8 cellular contexts compared by ENCODE assay signal in the genomic region with DNA sequence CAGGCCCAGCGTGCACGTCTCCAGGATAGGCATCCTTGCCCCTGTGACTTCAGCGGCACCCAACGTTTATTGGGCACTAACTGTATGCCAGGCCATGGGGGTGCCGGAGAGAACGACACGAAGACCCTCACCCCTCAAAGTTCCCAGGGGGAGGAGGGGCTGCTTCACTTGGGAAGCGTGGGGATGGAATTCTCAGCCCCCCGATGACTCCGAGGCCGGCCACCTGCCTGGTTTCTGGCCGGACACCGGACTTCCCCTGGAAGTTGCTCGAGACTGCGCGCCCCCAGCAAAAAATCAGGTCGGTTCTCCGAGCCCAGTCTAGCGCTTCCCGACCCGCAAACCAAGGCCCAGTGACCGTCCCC. TPM values are rescaled to one million over a fixed set of nuclear protein-coding genes. Genes with fewer than 3 reads are reported as not detected.
DNase-seq lines count a peak whose midpoint lies in the region; ATAC-seq and TF ChIP-seq lines count a peak whose summit lies in the region.

No MANE protein-coding gene starts in this region.

- H3K4me3 Mint-ChIP-seq in GM23338 = peak overlapping the region; percentile 87
- peak overlapping the region; percentile 91 for H3K4me3 Mint-ChIP-seq in activated CD4-positive, alpha-beta memory T cell treated with anti-CD3 and anti-CD28 coated beads for 36 hours

- peak overlapping the region; percentile 93 for H3K4me2 ChIP-seq in GM23338

- CTCF ChIA-PET in activated CD4-positive, alpha-beta memory T cell treated with anti-CD3 and anti-CD28 coated beads for 36 hours (lab: Charles Lee) = interaction anchor here (2.0 kb wide), 1 partner anchor 78 kb away, joined by 6 read pairs; the partner anchor contains the start of gene ADISSP

- H3K27me3 ChIP-seq in GM23338 (ENCODE audit: insufficient read depth) = no peaks in the 10 kb centered on the region
- no peaks in the 10 kb centered on the region for H3K27me3 ChIP-seq in right cardiac atrium (ENCODE audit: control insufficient read depth, insufficient read depth)
- no peaks in the 10 kb centered on the region for H3K27me3 ChIP-seq in skeletal muscle tissue (ENCODE audit: control insufficient read depth in 3 of 3, insufficient read depth in 3 of 3, low read length in 3 of 3)

- peaks cover 14% of the 10 kb centered on the region for H3K27me3 Mint-ChIP-seq in GM23338 (ENCODE audit: insufficient read depth, low read depth, poor library complexity)
- no peaks in the 10 kb centered on the region for H3K27me3 Mint-ChIP-seq in activated CD4-positive, alpha-beta memory T cell treated with anti-CD3 and anti-CD28 coated beads for 36 hours

- no peaks in the 10 kb centered on the region for H3K36me3 ChIP-seq in GM23338 (ENCODE audit: insufficient read depth)
- H3K36me3 ChIP-seq in skeletal muscle tissue (ENCODE audit: control insufficient read depth in 3 of 3, insufficient read depth in 3 of 3, low read length in 3 of 3) = peaks cover 0 to 2% (median 0%) of the 10 kb centered on the region in 3 donors

- peaks cover 4% of the 10 kb centered on the region; the same call in 1 of the 3 replicates for H3K4me1 Mint-ChIP-seq in GM23338
- peaks cover 24% of the 10 kb centered on the region for H3K4me1 Mint-ChIP-seq in activated CD4-positive, alpha-beta memory T cell treated with anti-CD3 and anti-CD28 coated beads for 36 hours (ENCODE audit: low read depth)

- H3K4me1 ChIP-seq in GM23338 (ENCODE audit: insufficient read depth) (peaks cover 4% of the 10 kb centered on the region), right cardiac atrium (ENCODE audit: control insufficient read depth, insufficient read depth, low read length) (peaks cover 14% of the 10 kb centered on the region), skeletal muscle tissue (ENCODE audit: control insufficient read depth in 3 of 3, insufficient read depth in 3 of 3, low read length in 3 of 3) (peaks cover 11 to 27% (median 22%) of the 10 kb centered on the region in 3 donors)

- intact Hi-C loops in activated CD4-positive, alpha-beta memory T cell treated with anti-CD3 and anti-CD28 coated beads for 36 hours (cut with micrococcal nuclease) = loop anchor here (1.0 to 2.0 kb wide), 3 partner anchors 26 to 93 kb away; partner anchors contain the start of gene AP5S1
- intact Hi-C loops in right cardiac atrium (cut with DNase I) = no loop called here

- peaks cover 6% of the 10 kb centered on the region; the same call in 1 of the 2 replicates for H3F3A ChIP-seq in GM23338 (replicated peaks; ENCODE audit: low read depth)

- under 1% methylated on average over 22 of the region's 22 CpGs for WGBS in right cardiac atrium

- no peaks in the 10 kb centered on the region for H3K9me2 ChIP-seq in GM23338 (ENCODE audit: insufficient read depth)

- H3K9me3 ChIP-seq in right cardiac atrium (ENCODE audit: control insufficient read depth, low read length) (no peaks in the 10 kb centered on the region), skeletal muscle tissue (ENCODE audit: control insufficient read depth in 3 of 3, low read length in 3 of 3) (no peaks in the 10 kb centered on the region)

- peak overlapping the region; percentile 95 for H2AFZ ChIP-seq in GM23338

- H3K27ac ChIP-seq in GM23338 (ENCODE audit: low read depth) (no peak overlapping the region), right cardiac atrium (ENCODE audit: low read length) (peak overlapping the region; percentile 77), skeletal muscle tissue (ENCODE audit: low read depth, low read length) (peak overlapping the region; percentile 93)

- H3K27ac Mint-ChIP-seq in GM23338 = no peak overlapping the region
- H3K27ac Mint-ChIP-seq in activated CD4-positive, alpha-beta memory T cell treated with anti-CD3 and anti-CD28 coated beads for 36 hours = peak overlapping the region; percentile 85

- DNase-seq in GM23338 (ENCODE audit: low spot score) (no peak), right cardiac atrium (peak in 1 of 3 donors; percentile 39), midbrain (lab: John Stamatoyannopoulos, UW) (no peak), glomerular visceral epithelial cell (ENCODE audit: extremely low spot score) (no peak), cerebellum (ENCODE audit: low spot score) (no peak)
- no peak for DNase-seq in activated CD4-positive, alpha-beta memory T cell treated with anti-CD3 and anti-CD28 coated beads for 36 hours

- H3K4me3 ChIP-seq in GM23338 (peak overlapping the region; percentile 88), right cardiac atrium (ENCODE audit: low read length) (peak overlapping the region; percentile 79), skeletal muscle tissue (ENCODE audit: low read length in 3 of 3) (peak overlapping the region; percentile 89 to 97 (median 93))

- POLR2A ChIA-PET in activated CD4-positive, alpha-beta memory T cell treated with anti-CD3 and anti-CD28 coated beads for 36 hours (lab: Charles Lee) = no interaction called here

- no peaks in the 10 kb centered on the region for H3K36me3 Mint-ChIP-seq in GM23338 (ENCODE audit: low read depth)
- H3K36me3 Mint-ChIP-seq in activated CD4-positive, alpha-beta memory T cell treated with anti-CD3 and anti-CD28 coated beads for 36 hours = no peaks in the 10 kb centered on the region

- H3K79me2 ChIP-seq in GM23338 (replicated peaks; ENCODE audit: insufficient read depth) = no peaks in the 10 kb centered on the region; the same call in 1 of the 2 replicates

- no peak for ATAC-seq in GM23338
- ATAC-seq in right cardiac atrium = no peak
- ATAC-seq in HG02884 (IDR thresholded peaks at IDR 0.05; ENCODE audit: unreplicated experiment) = no peak

- no peak for TF ChIP-seq CTCF in GM23338 (conservative IDR thresholded peaks at IDR 0.05; ENCODE audit: low read depth in 2 of 2)

- no peaks in the 10 kb centered on the region for H3K9me3 Mint-ChIP-seq in GM23338
- no peaks in the 10 kb centered on the region for H3K9me3 Mint-ChIP-seq in activated CD4-positive, alpha-beta memory T cell treated with anti-CD3 and anti-CD28 coated beads for 36 hours

- no peaks in the 10 kb centered on the region; the same call in 1 of the 2 replicates for H4K20me1 ChIP-seq in GM23338 (replicated peaks; ENCODE audit: insufficient read depth)

- peak overlapping the region; percentile 98 to 99 (median 99) for H3K9ac ChIP-seq in skeletal muscle tissue (ENCODE audit: low read depth in 1 of 3, low read length in 3 of 3)

TF ChIP-seq in GM23338, 12 proteins besides CTCF, POLR2A, EP300 and RAD21 (continues in another document):
- no peak for TF ChIP-seq EZH2 (IDR thresholded peaks at IDR 0.05; ENCODE audit: low read depth, unreplicated experiment)
- no peak for TF ChIP-seq NANOG (IDR thresholded peaks at IDR 0.05; ENCODE audit: borderline replicate concordance)

RNA-seq across cellular contexts. Expression of gene MAVS, which starts 0.3 kb away (rescaled TPM):
- total RNA-seq in GM23338 (2014; rRNA removed; shearing (Covaris generic)) = 21.8 and 21.9 TPM in 2 replicates
- polyA plus RNA-seq in GM23338 (2016; fragmentation: Nextera tagmentation; extraction: Ambion mirVana) (4.4 and 5.2 TPM in 2 replicates), right cardiac atrium (30.0 TPM)
- 10 to 100 TPM; 22.2 to 24.2 TPM for total RNA-seq in activated CD4-positive, alpha-beta memory T cell treated with anti-CD3 and anti-CD28 coated beads for 36 hours
- total RNA-seq in right cardiac atrium (10 to 100 TPM; 28.5 to 32.6 (median 30.1) TPM), skeletal muscle tissue (14.6 TPM), cerebellum (14.6 TPM)

RNA-seq across cellular contexts. Expression of gene AP5S1, which starts 26.0 kb away (rescaled TPM):
- 1.2 and 1.8 TPM in 2 replicates for total RNA-seq in GM23338 (2014; rRNA removed; shearing (Covaris generic))
- polyA plus RNA-seq in GM23338 (2016; fragmentation: Nextera tagmentation; extraction: Ambion mirVana) = 1.8 and 2.8 TPM in 2 replicates
- 1 to 10 TPM; 9.1 to 10.0 TPM for total RNA-seq in activated CD4-positive, alpha-beta memory T cell treated with anti-CD3 and anti-CD28 coated beads for 36 hours
- 10 to 100 TPM; 12.3 to 17.2 (median 13.5) TPM for total RNA-seq in right cardiac atrium
- polyA plus RNA-seq in right cardiac atrium = 12.5 TPM
- 8.9 TPM for total RNA-seq in skeletal muscle tissue
- 7.4 TPM for total RNA-seq in cerebellum

RNA-seq across cellular contexts. Expression of gene PANK2, which starts 42.8 kb away (rescaled TPM):
- 63.4 and 72.0 TPM in 2 replicates for total RNA-seq in GM23338 (2014; rRNA removed; shearing (Covaris generic))
- 36.1 and 36.8 TPM in 2 replicates for polyA plus RNA-seq in GM23338 (2016; fragmentation: Nextera tagmentation; extraction: Ambion mirVana)
- 10 to 100 TPM; 49.3 to 52.5 TPM for total RNA-seq in activated CD4-positive, alpha-beta memory T cell treated with anti-CD3 and anti-CD28 coated beads for 36 hours
- total RNA-seq in right cardiac atrium = 10 to 100 TPM; 22.1 to 24.4 (median 23.2) TPM
- 16.2 TPM for polyA plus RNA-seq in right cardiac atrium
- total RNA-seq in skeletal muscle tissue = 39.7 TPM
- 34.8 TPM for total RNA-seq in cerebellum

RNA-seq across cellular contexts. Expression of gene CDC25B, which starts 50.2 kb away (rescaled TPM):
- total RNA-seq in GM23338 (2014; rRNA removed; shearing (Covaris generic)) = 19.9 and 33.0 TPM in 2 replicates
- polyA plus RNA-seq in GM23338 (2016; fragmentation: Nextera tagmentation; extraction: Ambion mirVana) (9.8 and 10.5 TPM in 2 replicates), right cardiac atrium (7.9 TPM)
- total RNA-seq in activated CD4-positive, alpha-beta memory T cell treated with anti-CD3 and anti-CD28 coated beads for 36 hours = 100 to 1,000 TPM; 120 to 128 TPM
- total RNA-seq in right cardiac atrium (10 to 100 TPM in 3 of 4 donors, 1 to 10 TPM in 1; 10.0 to 12.2 (median 11.4) TPM), skeletal muscle tissue (28.7 TPM), cerebellum (9.2 TPM)

RNA-seq across cellular contexts. Expression of gene CENPB, which starts 59.8 kb away (rescaled TPM):
- total RNA-seq in GM23338 (2014; rRNA removed; shearing (Covaris generic)) = 44.3 and 52.1 TPM in 2 replicates
- polyA plus RNA-seq in GM23338 (2016; fragmentation: Nextera tagmentation; extraction: Ambion mirVana) (9.5 and 10.8 TPM in 2 replicates), right cardiac atrium (67.4 TPM)
- 10 to 100 TPM; 50.1 to 51.9 TPM for total RNA-seq in activated CD4-positive, alpha-beta memory T cell treated with anti-CD3 and anti-CD28 coated beads for 36 hours
- total RNA-seq in right cardiac atrium (10 to 100 TPM; 63.9 to 92.7 (median 72.1) TPM), skeletal muscle tissue (46.4 TPM), cerebellum (29.9 TPM)
